Comparison of ENCODE assay signal across 11 cellular contexts in the genomic region with DNA sequence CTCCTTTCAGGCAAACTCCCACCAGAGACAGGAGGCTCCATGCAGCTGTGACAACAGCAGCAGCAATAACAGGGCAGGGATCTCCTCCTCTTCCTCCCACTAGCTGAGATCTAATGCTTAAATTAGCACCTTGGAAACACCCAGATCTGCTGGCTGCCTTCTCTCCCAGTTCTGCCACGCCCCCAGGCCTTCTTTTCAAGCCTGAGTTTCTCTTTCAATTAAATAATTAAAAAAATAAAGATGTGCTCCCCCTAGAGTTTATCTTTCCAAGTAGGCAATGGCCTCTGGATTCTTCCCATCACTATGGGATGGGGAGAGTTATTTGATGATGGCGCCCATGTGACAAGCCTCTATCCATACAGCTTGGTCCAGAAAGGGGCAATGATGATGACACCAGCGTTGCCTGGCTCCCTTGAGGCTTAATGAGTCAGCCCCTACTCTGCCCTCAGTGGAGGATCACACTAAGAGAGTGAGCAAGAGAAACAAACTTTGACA. TPM values are rescaled to one million over a fixed set of nuclear protein-coding genes. Genes with fewer than 3 reads are reported as not detected.
DNase-seq lines count a peak whose midpoint lies in the region; ATAC-seq and TF ChIP-seq lines count a peak whose summit lies in the region.
"Had no signal": no experiment of that assay in that cellular context is flagged by ENCODE, and none has a peak within 500 bp of the region (broad histone marks: within the 10 kb centered on the region; RNA-seq: fewer than 3 reads in every experiment).

No MANE protein-coding gene starts in this region.

- H3K9me3 ChIP-seq in right cardiac atrium (ENCODE audit: control insufficient read depth, low read length) (no peaks in the 10 kb centered on the region), hepatocyte (ENCODE audit: low read depth) (no peaks in the 10 kb centered on the region)
- H3K9me3 ChIP-seq: uterus had no signal

- 58% methylated on average over 3 of the region's 3 CpGs for whole genome bisulfite sequencing in right cardiac atrium
- WGBS in hepatocyte (ENCODE audit: low lambda C conversion rate, missing lambda C conversion rate): 85% methylated on average over 3 of the region's 3 CpGs

- H3K27me3 ChIP-seq in right cardiac atrium (ENCODE audit: control insufficient read depth, insufficient read depth) (no peaks in the 10 kb centered on the region), hepatocyte (no peaks in the 10 kb centered on the region)
- H3K27me3 ChIP-seq: uterus had no signal

- peak in 1 of 2 donors; percentile 31 for ATAC-seq in right cardiac atrium
- ATAC-seq in HG02571 (IDR thresholded peaks at IDR 0.05; ENCODE audit: unreplicated experiment): no peak
- ATAC-seq in GM21423 (IDR thresholded peaks at IDR 0.05; ENCODE audit: unreplicated experiment): no peak

- TF ChIP-seq CTCF in RWPE1 (conservative IDR thresholded peaks at IDR 0.05; ENCODE audit: low read depth) (no peak), hepatocyte (IDR thresholded peaks at IDR 0.05; ENCODE audit: poor library complexity) (no peak)

- H3K27ac ChIP-seq in RWPE1 (no peak overlapping the region), right cardiac atrium (ENCODE audit: low read length) (peak overlapping the region; percentile 10), hepatocyte (no peak overlapping the region)
- H3K27ac ChIP-seq: uterus, VCaP had no signal

- H2AFZ ChIP-seq in hepatocyte: no peak overlapping the region

- H3K4me2 ChIP-seq in hepatocyte: no peak overlapping the region

- H3K36me3 ChIP-seq in hepatocyte (replicated peaks; ENCODE audit: insufficient read depth, low read depth): no peaks in the 10 kb centered on the region
- H3K36me3 ChIP-seq: uterus had no signal

- DNase-seq in AG08396 (ENCODE audit: low spot score) (peak; percentile 33), EL (peak; percentile 86), RWPE1 (ENCODE audit: low spot score) (peak; percentile 55), right cardiac atrium (peak in 2 of 3 donors; percentile 57 to 66), dedifferentiated amniotic fluid mesenchymal stem cell (ENCODE audit: extremely low spot score) (no peak), hepatocyte (ENCODE audit: low spot score) (no peak)
- DNase-seq: uterus had no signal

- peaks cover 42% of the 10 kb centered on the region for H3K79me2 ChIP-seq in hepatocyte

- H3K4me1 ChIP-seq in right cardiac atrium (ENCODE audit: control insufficient read depth, insufficient read depth, low read length): peaks cover 36% of the 10 kb centered on the region
- peaks cover 3% of the 10 kb centered on the region for H3K4me1 ChIP-seq in hepatocyte (ENCODE audit: insufficient read depth)

- CTCF ChIA-PET in RWPE1 (lab: Yijun Ruan, JAX): interaction anchor here (1.1 to 1.4 kb wide), 3 partner anchors 9 to 137 kb away, joined by 3 to 4 read pairs (median 3); no protein-coding TSS in a partner anchor

- POLR2A ChIA-PET in RWPE1 (lab: Yijun Ruan, JAX; ENCODE audit: low non-redundant PET): no interaction called here

- H3K4me3 ChIP-seq in right cardiac atrium (ENCODE audit: low read length) (no peak overlapping the region), hepatocyte (no peak overlapping the region)
- H3K4me3 ChIP-seq: skin epidermis, uterus had no signal

- intact Hi-C loops in right cardiac atrium (cut with DNase I): no loop called here

- no peaks in the 10 kb centered on the region for H3K9me2 ChIP-seq in hepatocyte (replicated peaks; ENCODE audit: insufficient read depth)

- peaks cover 32% of the 10 kb centered on the region for H4K20me1 ChIP-seq in hepatocyte (ENCODE audit: insufficient read depth, poor library complexity, severe bottlenecking)

RNA-seq across cellular contexts. Expression of a gene that starts 3.8 kb away (rescaled TPM):
- total RNA-seq in right cardiac atrium (10 to 100 TPM; 23.2 to 28.1 (median 25.5) TPM), hepatocyte (8.8 and 9.5 TPM in 2 replicates)
- polyA plus RNA-seq in right cardiac atrium (19.8 TPM), hepatocyte (15.0 and 16.3 TPM in 2 replicates)

RNA-seq across cellular contexts. Expression of a gene that starts 4.0 kb away (rescaled TPM):
- total RNA-seq in right cardiac atrium: not detected
- 0.16 TPM for polyA plus RNA-seq in right cardiac atrium
- 0.57 TPM in 1 of 2 replicates, not detected in the other for total RNA-seq in hepatocyte
- not detected in 2 replicates for polyA plus RNA-seq in hepatocyte

Comparison
In these comparisons a context has a peak if more than half of its experiments do, and no peak if none do; other contexts are left out.
1. DNase-seq: peak in AG08396 (single experiment), EL (single experiment), RWPE1 (single experiment) and right cardiac atrium (2 of 3); none in dedifferentiated amniotic fluid mesenchymal stem cell (single experiment) and hepatocyte (single experiment).